ENCODE assay signal across 18 cellular contexts in genomic region chr11:29224739-29225384, GRCh38.
"Had no signal": no experiment of that assay in that cellular context is flagged by ENCODE, and none has a peak within 500 bp of the region (broad histone marks: within the 10 kb centered on the region; RNA-seq: fewer than 3 reads in every experiment).

No MANE protein-coding gene starts in this region.

- DNase-seq: activated CD4-positive, alpha-beta memory T cell treated with anti-CD3 and anti-CD28 coated beads for 36 hours; activated CD4-positive, alpha-beta T cell treated with anti-CD3 and anti-CD28 coated beads for 1 hour; activated CD8-positive, alpha-beta memory T cell treated with anti-CD3 and anti-CD28 coated beads, Interleukin-2, amount 10 ng/mL, durations not matched to agents 7 days and 5 days; activated naive CD4-positive, alpha-beta T cell treated with anti-CD3 and anti-CD28 coated beads for 36 hours; activated naive CD8-positive, alpha-beta T cell treated with anti-CD3 and anti-CD28 coated beads, Interleukin-2, amount 50 U/mL, for 24 hours; activated T-cell treated with anti-CD3 and anti-CD28 coated beads, Interleukin-2, amount 50 U/mL, for 1 hour; erythroblast; gastrocnemius medialis; left colon; midbrain; sigmoid colon; spleen; T1000 had no signal

- ATAC-seq: activated CD8-positive, alpha-beta memory T cell treated with anti-CD3 and anti-CD28 coated beads, Interleukin-2, amount 10 ng/mL, durations not matched to agents 7 days and 5 days; activated naive CD8-positive, alpha-beta T cell treated with anti-CD3 and anti-CD28 coated beads, Interleukin-2, amount 50 U/mL, for 24 hours; gastrocnemius medialis; left colon had no signal

- H3K4me3 ChIP-seq: ascending aorta, gastrocnemius medialis, lung, sigmoid colon, spleen, suprapubic skin had no signal

- H3K27me3 ChIP-seq: ascending aorta, gastrocnemius medialis, neutrophil, sigmoid colon, spleen, suprapubic skin had no signal

- H3K4me1 ChIP-seq: ascending aorta, gastrocnemius medialis, parathyroid adenoma, sigmoid colon, spleen, suprapubic skin had no signal

- H3K36me3 ChIP-seq: ascending aorta, gastrocnemius medialis, neutrophil, sigmoid colon, spleen, suprapubic skin had no signal

- H3K27ac ChIP-seq: ascending aorta, gastrocnemius medialis, neutrophil, parathyroid adenoma, sigmoid colon, spleen, suprapubic skin had no signal

- H3K9me3 ChIP-seq: ascending aorta, gastrocnemius medialis, neutrophil, sigmoid colon had no signal
